In the genomic region with DNA sequence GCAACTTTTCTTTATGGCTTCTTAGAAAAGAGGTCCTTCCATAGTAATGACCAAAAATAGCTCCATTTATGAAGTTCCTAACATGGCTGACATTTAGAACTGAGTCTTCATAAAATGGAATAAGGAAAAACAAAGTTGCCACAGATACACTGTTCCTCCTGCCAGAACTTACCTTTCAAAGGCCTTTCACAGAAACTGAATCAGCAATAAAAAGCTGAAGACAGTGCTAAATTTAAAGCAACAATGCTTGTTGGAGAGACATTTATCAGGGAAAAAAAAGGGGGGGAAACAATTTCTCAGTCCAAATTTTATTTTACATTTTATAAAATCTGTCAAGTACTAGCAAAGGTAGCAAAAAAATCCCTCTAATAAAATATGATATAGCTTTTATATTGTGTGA, we compare ENCODE assay signal across 21 cellular contexts.
"Had no signal": no experiment of that assay in that cellular context is flagged by ENCODE, and none has a peak within 500 bp of the region (broad histone marks: within the 10 kb centered on the region; RNA-seq: fewer than 3 reads in every experiment).

No MANE protein-coding gene starts in this region.

- H3K9me3 Mint-ChIP-seq: dendritic cell treated with granulocyte-macrophage colony-stimulating factor and Interleukin-4, amounts not matched to agents 40 ng/mL and 50 ng/mL, for 4 days; neural crest cell; T-cell had no signal

- H3K27me3 Mint-ChIP-seq: activated CD4-positive, alpha-beta T cell treated with anti-CD3 and anti-CD28 coated beads, Interleukin-2, amount 10 ng/mL, durations not matched to agents 7 days and 5 days; activated naive CD4-positive, alpha-beta T cell treated with anti-CD3 and anti-CD28 coated beads, Interleukin-2, amount 10 ng/mL, durations not matched to agents 7 days and 5 days; dendritic cell treated with granulocyte-macrophage colony-stimulating factor and Interleukin-4, amounts not matched to agents 40 ng/mL and 50 ng/mL, for 4 days; progenitor cell of endocrine pancreas; T-cell had no signal

- H3K27ac ChIP-seq: left lung, thyroid gland had no signal

- H3K36me3 ChIP-seq: breast epithelium had no signal

- ATAC-seq: activated CD4-positive, CD25-positive, alpha-beta regulatory T cell treated with anti-CD3 and anti-CD28 coated beads, Interleukin-2, amount 50 U/mL, for 24 hours; left lung; T-cell had no signal

- H3K27me3 ChIP-seq: breast epithelium, left lung, thyroid gland had no signal

- H3K4me3 Mint-ChIP-seq: activated CD4-positive, alpha-beta T cell treated with anti-CD3 and anti-CD28 coated beads, Interleukin-2, amount 10 ng/mL, durations not matched to agents 7 days and 5 days; activated naive CD4-positive, alpha-beta T cell treated with anti-CD3 and anti-CD28 coated beads, Interleukin-2, amount 10 ng/mL, durations not matched to agents 7 days and 5 days; dendritic cell treated with granulocyte-macrophage colony-stimulating factor and Interleukin-4, amounts not matched to agents 40 ng/mL and 50 ng/mL, for 4 days; neural crest cell; T-cell had no signal

- DNase-seq: activated CD4-positive, alpha-beta T cell treated with anti-CD3 and anti-CD28 coated beads, Interleukin-2, amount 10 ng/mL, durations not matched to agents 7 days and 5 days; activated CD8-positive, alpha-beta memory T cell treated with anti-CD3 and anti-CD28 coated beads for 24 hours; activated CD8-positive, alpha-beta memory T cell treated with anti-CD3 and anti-CD28 coated beads, Interleukin-2, amount 50 U/mL, for 48 hours; activated effector memory CD4-positive, alpha-beta T cell treated with Interleukin-2 at 50 U/mL for 16 hours; activated naive CD4-positive, alpha-beta T cell treated with anti-CD3 and anti-CD28 coated beads, Interleukin-2, amount 10 ng/mL, durations not matched to agents 7 days and 5 days; activated T-cell treated with anti-CD3 and anti-CD28 coated beads, Interleukin-2, amount 50 U/mL, for 48 hours; aorta; effector memory CD4-positive, alpha-beta T cell; hypothalamus; islet precursor cell; left lung; stimulated activated CD4-positive, alpha-beta T cell treated with anti-CD3 and anti-CD28 coated beads, Interleukin-2, amount 100 ng/mL, for 24 hours; stimulated activated naive CD4-positive, alpha-beta T cell treated with Interleukin-2 at 50 U/mL for 16 hours; T-cell; T-helper 9 cell; thyroid gland had no signal

- H3K27ac Mint-ChIP-seq: activated CD4-positive, alpha-beta T cell treated with anti-CD3 and anti-CD28 coated beads, Interleukin-2, amount 10 ng/mL, durations not matched to agents 7 days and 5 days; dendritic cell treated with granulocyte-macrophage colony-stimulating factor and Interleukin-4, amounts not matched to agents 40 ng/mL and 50 ng/mL, for 4 days; progenitor cell of endocrine pancreas had no signal

- H3K4me3 ChIP-seq: breast epithelium, left lung, thyroid gland had no signal

- H3K4me1 ChIP-seq: breast epithelium, left lung had no signal

- H3K9me3 ChIP-seq: breast epithelium, left lung, thyroid gland had no signal
